8 cellular contexts compared by ENCODE assay signal in genomic region chr6:29887330-29887818, GRCh38. TPM values are rescaled to one million over a fixed set of nuclear protein-coding genes. Genes with fewer than 3 reads are reported as not detected.
A peak's percentile ranks its signal among the peaks of the same experiment; 100 is the strongest.
DNase-seq lines count a peak whose midpoint lies in the region; ATAC-seq and TF ChIP-seq lines count a peak whose summit lies in the region.

No MANE protein-coding gene starts in this region.

- H3K36me3 ChIP-seq in cardiac muscle cell (no peaks in the 10 kb centered on the region), psoas muscle (ENCODE audit: insufficient read depth in 1 of 2, low read depth in 1 of 2) (no peaks in the 10 kb centered on the region)

- WGBS in psoas muscle, 3 donors = 2 to 9% (median 8%) methylated on average over 21 to 28 of the region's 28 CpGs

- H3K4me1 ChIP-seq in cardiac muscle cell (ENCODE audit: low read depth) = no peaks in the 10 kb centered on the region
- no peaks in the 10 kb centered on the region for H3K4me1 ChIP-seq in psoas muscle

- H3K9me3 ChIP-seq in cardiac muscle cell (ENCODE audit: low read depth) (no peaks in the 10 kb centered on the region), psoas muscle (no peaks in the 10 kb centered on the region)

- H3K27ac ChIP-seq in cardiac muscle cell (no peak overlapping the region), psoas muscle (peak overlapping the region; percentile 71)

- peak; percentile 53 for ATAC-seq in GM21825 (IDR thresholded peaks at IDR 0.05; ENCODE audit: unreplicated experiment)
- ATAC-seq in psoas muscle = peak; percentile 23 to 64 (median 42)
- ATAC-seq in GM18873 (IDR thresholded peaks at IDR 0.05; ENCODE audit: low FRiP score, unreplicated experiment) = no peak

- TF ChIP-seq CTCF in cardiac muscle cell (IDR thresholded peaks at IDR 0.05; ENCODE audit: low read depth, low read length) = no peak
- no peak for TF ChIP-seq CTCF in psoas muscle (IDR thresholded peaks at IDR 0.05)

- H3K27me3 ChIP-seq in cardiac muscle cell (peaks cover 35% of the 10 kb centered on the region), psoas muscle (ENCODE audit: insufficient read depth in 3 of 3, low read length in 2 of 3) (no peaks in the 10 kb centered on the region)

- H3K4me3 ChIP-seq in cardiac muscle cell (peak overlapping the region; percentile 18), psoas muscle (peak overlapping the region; percentile 74)

- DNase-seq in Daoy (ENCODE audit: low read depth) (peak; percentile 61), NCI-H1092 (lab: John Stamatoyannopoulos, UW) (peak; percentile 1), cardiac muscle cell (ENCODE audit: low read depth in 1 of 2, low spot score in 1 of 2) (peak; percentile 29 to 34), psoas muscle (peak; percentile 42 to 66), HUDEP-2 (lab: John Stamatoyannopoulos, UW; ENCODE audit: unreplicated experiment in 76 of 76) (no peak)
- peak; percentile 45 for DNase-seq in activated naive CD4-positive, alpha-beta T cell treated with anti-CD3 and anti-CD28 coated beads, Interleukin-2, amount 50 U/mL, for 16 hours

- intact Hi-C loops in psoas muscle (cut with DNase I) = no loop called here

RNA-seq across cellular contexts. Expression of gene HLA-A, which starts 55.0 kb away (rescaled TPM):
- total RNA-seq in Daoy (2014; rRNA removed; shearing (Covaris generic)) = 321 and 324 TPM in 2 replicates
- total RNA-seq in cardiac muscle cell (164 and 177 TPM in 2 replicates), psoas muscle (100 to 1,000 TPM in 3 of 4 donors, 10 to 100 TPM in 1; 86.6 to 204 (median 182) TPM)
- polyA plus RNA-seq in cardiac muscle cell (119 TPM in 2 replicates), psoas muscle (100 to 1,000 TPM in 2 of 3 donors, 10 to 100 TPM in 1; 88.0 to 290 (median 125) TPM)

RNA-seq across cellular contexts. Expression of gene HLA-G, which starts 59.7 kb away (rescaled TPM):
- total RNA-seq in Daoy (2014; rRNA removed; shearing (Covaris generic)) = not detected in 2 replicates
- total RNA-seq in cardiac muscle cell (not detected in 2 replicates), psoas muscle (under 1 TPM in 2 of 4 donors, not detected in 2; 0.15 to 0.42 TPM)
- polyA plus RNA-seq in cardiac muscle cell (0.12 and 0.16 TPM in 2 replicates), psoas muscle (not detected)

Comparison
In these comparisons a context has a peak if more than half of its experiments do, and no peak if none do; other contexts are left out.
1. DNase-seq: peak in Daoy (single experiment), NCI-H1092 (single experiment), activated naive CD4-positive, alpha-beta T cell treated with anti-CD3 and anti-CD28 coated beads, Interleukin-2, amount 50 U/mL, for 16 hours (single experiment), cardiac muscle cell (2 of 2) and psoas muscle (2 of 2); none in HUDEP-2 (0 of 76).